8 cellular contexts compared by ENCODE assay signal in genomic region chr11:5624489-5625278, GRCh38. TPM values are rescaled to one million over a fixed set of nuclear protein-coding genes. Genes with fewer than 3 reads are reported as not detected.
DNase-seq lines count a peak whose midpoint lies in the region; ATAC-seq and TF ChIP-seq lines count a peak whose summit lies in the region.

A gene with protein sequence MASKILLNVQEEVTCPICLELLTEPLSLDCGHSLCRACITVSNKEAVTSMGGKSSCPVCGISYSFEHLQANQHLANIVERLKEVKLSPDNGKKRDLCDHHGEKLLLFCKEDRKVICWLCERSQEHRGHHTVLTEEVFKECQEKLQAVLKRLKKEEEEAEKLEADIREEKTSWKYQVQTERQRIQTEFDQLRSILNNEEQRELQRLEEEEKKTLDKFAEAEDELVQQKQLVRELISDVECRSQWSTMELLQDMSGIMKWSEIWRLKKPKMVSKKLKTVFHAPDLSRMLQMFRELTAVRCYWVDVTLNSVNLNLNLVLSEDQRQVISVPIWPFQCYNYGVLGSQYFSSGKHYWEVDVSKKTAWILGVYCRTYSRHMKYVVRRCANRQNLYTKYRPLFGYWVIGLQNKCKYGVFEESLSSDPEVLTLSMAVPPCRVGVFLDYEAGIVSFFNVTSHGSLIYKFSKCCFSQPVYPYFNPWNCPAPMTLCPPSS (plus strand): TSS chr11:5625001. CDS start chr11:5632332, 7,331 bp downstream.

- peak; percentile 95 for ATAC-seq in GM21786 (IDR thresholded peaks at IDR 0.05; ENCODE audit: unreplicated experiment)
- peak; percentile 92 to 97 (median 96) for ATAC-seq in right lobe of liver

- no peak for TF ChIP-seq CTCF in right lobe of liver (IDR thresholded peaks at IDR 0.05)

- WGBS in right lobe of liver (ENCODE audit: insufficient coverage, low coverage, low lambda C conversion rate, missing lambda C conversion rate) = 10% methylated on average over 7 of the region's 7 CpGs

- peak; percentile 38 for TF ChIP-seq POLR2A in right lobe of liver (IDR thresholded peaks at IDR 0.05)

- no peaks in the 10 kb centered on the region for H3K9me3 ChIP-seq in right lobe of liver

- peak within 1 kb of the TSS; percentile 51 to 67 (median 64) for H3K4me3 ChIP-seq in right lobe of liver

- H3K27ac ChIP-seq in right lobe of liver = peak within 1 kb of the TSS; percentile 54 to 66 (median 58)

- peaks cover 0 to 40% (median 2%) of the 10 kb centered on the region in 4 donors for H3K4me1 ChIP-seq in right lobe of liver

- DNase-seq in ELF-1 (ENCODE audit: low read depth, low spot score) (peak; percentile 30), KG1 (lab: John Stamatoyannopoulos, UW) (peak; percentile 64), dermis blood vessel endothelial cell (peak; percentile 82), right lobe of liver (peak in 2 of 3 donors; percentile 30 to 76), NCI-H1436 treated with DMSO at 0.1 percent for 48 hours (lab: John Stamatoyannopoulos, UW) (no peak)
- peak; percentile 19 to 40 for DNase-seq in activated CD4-positive, alpha-beta T cell treated with anti-CD3 and anti-CD28 coated beads for 24 hours (ENCODE audit: low read depth in 2 of 2)
- DNase-seq in stimulated activated CD4-positive, alpha-beta T cell treated with anti-CD3 and anti-CD28 coated beads, TNF-alpha, amount 100 ng/mL, for 4 hours (ENCODE audit: low read depth in 3 of 3) = peak in 2 of 3 experiments; percentile 37 to 38

- no peaks in the 10 kb centered on the region for H3K36me3 ChIP-seq in right lobe of liver

- H3K27me3 ChIP-seq in right lobe of liver = no peaks in the 10 kb centered on the region

- intact Hi-C loops in right lobe of liver (cut with DNase I) = no loop called here

RNA-seq across cellular contexts. Expression of the gene that starts here (rescaled TPM):
- total RNA-seq in dermis blood vessel endothelial cell (16.3 and 17.0 TPM in 2 replicates), right lobe of liver (1 to 10 TPM in 5 of 6 experiments, under 1 TPM in 1; 0.93 to 3.3 (median 2.3) TPM)
